Comparison of ENCODE assay signal across 8 cellular contexts in the genomic region with DNA sequence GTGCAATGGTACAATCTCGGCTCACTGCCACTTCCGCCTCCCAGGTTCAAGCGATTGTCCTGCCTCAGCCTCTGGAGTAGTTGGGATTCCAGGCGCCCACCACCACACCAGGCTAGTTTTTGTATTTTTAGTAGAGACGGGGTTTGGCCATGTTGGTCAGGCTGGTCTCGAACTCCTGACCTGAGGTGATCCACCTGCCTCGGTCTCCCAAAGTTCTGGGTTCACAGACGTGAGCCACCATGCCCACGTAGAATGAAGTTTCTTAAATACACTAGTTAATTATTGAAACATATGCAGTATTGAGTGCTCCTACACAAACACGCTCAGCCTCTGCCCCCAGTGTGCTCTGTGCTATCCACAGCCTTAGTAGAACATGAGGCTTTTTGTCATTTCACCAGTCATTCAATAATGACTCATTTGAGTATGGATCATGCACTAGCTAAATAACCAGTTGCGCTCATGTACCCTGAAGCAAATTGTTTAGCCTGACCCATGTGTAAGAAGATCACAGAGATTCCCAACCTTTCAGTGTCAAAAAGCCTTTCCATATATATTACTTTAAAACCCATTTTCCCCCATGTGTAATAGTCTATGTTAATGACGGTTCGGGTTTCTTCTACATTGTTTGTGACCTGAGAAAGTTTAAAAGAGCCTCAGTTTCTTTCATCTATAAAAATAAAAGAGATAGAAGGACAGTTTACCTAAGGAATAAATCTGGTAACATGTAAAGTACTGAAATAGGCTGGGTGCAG. TPM values are rescaled to one million over a fixed set of nuclear protein-coding genes. Genes with fewer than 3 reads are reported as not detected.
DNase-seq lines count a peak whose midpoint lies in the region; ATAC-seq and TF ChIP-seq lines count a peak whose summit lies in the region.

No MANE protein-coding gene starts in this region.

- no peaks in the 10 kb centered on the region for H3K9me2 ChIP-seq in hepatocyte (replicated peaks; ENCODE audit: insufficient read depth)

- intact Hi-C loops in activated T-helper 2 cell treated with anti-CD3 and anti-CD28 coated beads, Interferon-gamma antibody, Interleukin-2, Interleukin-4, amounts not matched to agents 10 μg/mL and 5 μg/mL and 100 μg/mL, durations not matched to agents 14 hours and 24 hours and 36 hours (cut with micrococcal nuclease), result loop anchor here (1.0 to 2.0 kb wide), 4 partner anchors 14 to 224 kb away; a partner anchor contains a TSS

- H3K27me3 Mint-ChIP-seq in activated T-helper 2 cell treated with anti-CD3 and anti-CD28 coated beads, Interferon-gamma antibody, Interleukin-2, Interleukin-4, amounts not matched to agents 10 μg/mL and 5 μg/mL and 100 μg/mL, durations not matched to agents 14 hours and 24 hours and 36 hours (ENCODE audit: low read depth), result peaks cover 4% of the 10 kb centered on the region

- 79% methylated on average over 13 of the region's 13 CpGs for WGBS in hepatocyte (ENCODE audit: low lambda C conversion rate, missing lambda C conversion rate)

- peaks cover 11% of the 10 kb centered on the region for H4K20me1 ChIP-seq in hepatocyte (ENCODE audit: insufficient read depth, poor library complexity, severe bottlenecking)

- peaks cover 5% of the 10 kb centered on the region for H3K36me3 ChIP-seq in hepatocyte (replicated peaks; ENCODE audit: insufficient read depth, low read depth)

- no peaks in the 10 kb centered on the region for H3K27me3 ChIP-seq in hepatocyte

- peaks cover 35% of the 10 kb centered on the region for H3K79me2 ChIP-seq in hepatocyte

- peaks cover 37% of the 10 kb centered on the region for H3K4me1 Mint-ChIP-seq in activated T-helper 2 cell treated with anti-CD3 and anti-CD28 coated beads, Interferon-gamma antibody, Interleukin-2, Interleukin-4, amounts not matched to agents 10 μg/mL and 5 μg/mL and 100 μg/mL, durations not matched to agents 14 hours and 24 hours and 36 hours (ENCODE audit: low read depth)

- H3K36me3 Mint-ChIP-seq in activated T-helper 2 cell treated with anti-CD3 and anti-CD28 coated beads, Interferon-gamma antibody, Interleukin-2, Interleukin-4, amounts not matched to agents 10 μg/mL and 5 μg/mL and 100 μg/mL, durations not matched to agents 14 hours and 24 hours and 36 hours (ENCODE audit: low read depth), result peaks cover 54% of the 10 kb centered on the region

- H2AFZ ChIP-seq in hepatocyte, result no peak overlapping the region

- peak; percentile 65 for TF ChIP-seq POLR2A in GM18951 (IDR thresholded peaks at IDR 0.05; ENCODE audit: extremely low read depth, insufficient read depth, insufficient read length)

- no peak for ATAC-seq in HG03520 (IDR thresholded peaks at IDR 0.05; ENCODE audit: unreplicated experiment)

- H3K27ac Mint-ChIP-seq in activated T-helper 2 cell treated with anti-CD3 and anti-CD28 coated beads, Interferon-gamma antibody, Interleukin-2, Interleukin-4, amounts not matched to agents 10 μg/mL and 5 μg/mL and 100 μg/mL, durations not matched to agents 14 hours and 24 hours and 36 hours, result peak overlapping the region; percentile 99

- TF ChIP-seq CTCF in hepatocyte (IDR thresholded peaks at IDR 0.05; ENCODE audit: poor library complexity), result no peak

- peaks cover 35% of the 10 kb centered on the region for H3K4me1 ChIP-seq in hepatocyte (ENCODE audit: insufficient read depth)

- H3K4me2 ChIP-seq in hepatocyte, result no peak overlapping the region

- DNase-seq in A172 (ENCODE audit: low spot score) (peak; percentile 93), MV-4-11 (lab: John Stamatoyannopoulos, UW) (peak; percentile 66), hepatocyte (ENCODE audit: low spot score) (peak; percentile 77), NCI-H2081 treated with DMSO at 0.1 percent for 48 hours (lab: John Stamatoyannopoulos, UW) (no peak)
- peak; percentile 47 for DNase-seq in activated T-helper 2 cell treated with anti-CD3 and anti-CD28 coated beads, Interferon-gamma antibody, Interleukin-2, Interleukin-4, amounts not matched to agents 10 μg/mL and 5 μg/mL and 100 μg/mL, durations not matched to agents 14 hours and 24 hours and 36 hours (ENCODE audit: low spot score)
- peak; percentile 74 to 79 for DNase-seq in stimulated activated CD4-positive, alpha-beta T cell treated with anti-CD3 and anti-CD28 coated beads, Interleukin-2, amount 100 ng/mL, for 24 hours

- no peaks in the 10 kb centered on the region for H3K9me3 Mint-ChIP-seq in activated T-helper 2 cell treated with anti-CD3 and anti-CD28 coated beads, Interferon-gamma antibody, Interleukin-2, Interleukin-4, amounts not matched to agents 10 μg/mL and 5 μg/mL and 100 μg/mL, durations not matched to agents 14 hours and 24 hours and 36 hours

- H3K27ac ChIP-seq in hepatocyte, result peak overlapping the region; percentile 99

- no peak overlapping the region for H3K4me3 ChIP-seq in hepatocyte

- in situ Hi-C loops in GM18951 (cut with MboI; ENCODE audit: low sequenced_read_pairs, unreplicated experiment), result no loop called here

- H3K4me3 Mint-ChIP-seq in activated T-helper 2 cell treated with anti-CD3 and anti-CD28 coated beads, Interferon-gamma antibody, Interleukin-2, Interleukin-4, amounts not matched to agents 10 μg/mL and 5 μg/mL and 100 μg/mL, durations not matched to agents 14 hours and 24 hours and 36 hours (ENCODE audit: low read depth), result peak overlapping the region; percentile 98

- H3K9me3 ChIP-seq in hepatocyte (ENCODE audit: low read depth), result no peaks in the 10 kb centered on the region

RNA-seq across cellular contexts. Expression of a gene that starts 49.7 kb away (rescaled TPM):
- 9.9 and 19.2 TPM in 2 replicates for total RNA-seq in A172 (2014; rRNA removed; shearing (Covaris generic))
- 8.2 and 9.3 TPM in 2 replicates for total RNA-seq in activated T-helper 2 cell treated with anti-CD3 and anti-CD28 coated beads, Interferon-gamma antibody, Interleukin-2, Interleukin-4, amounts not matched to agents 10 μg/mL and 5 μg/mL and 100 μg/mL, durations not matched to agents 14 hours and 24 hours and 36 hours
- total RNA-seq in hepatocyte, result 8.6 and 11.8 TPM in 2 replicates
- polyA plus RNA-seq in hepatocyte, result 8.7 and 12.0 TPM in 2 replicates

RNA-seq across cellular contexts. Expression of a gene that starts 49.8 kb away (rescaled TPM):
- total RNA-seq in A172 (2014; rRNA removed; shearing (Covaris generic)), result 29.1 and 32.7 TPM in 2 replicates
- 65.9 and 70.1 TPM in 2 replicates for total RNA-seq in activated T-helper 2 cell treated with anti-CD3 and anti-CD28 coated beads, Interferon-gamma antibody, Interleukin-2, Interleukin-4, amounts not matched to agents 10 μg/mL and 5 μg/mL and 100 μg/mL, durations not matched to agents 14 hours and 24 hours and 36 hours
- total RNA-seq in hepatocyte, result 17.2 and 22.4 TPM in 2 replicates
- polyA plus RNA-seq in hepatocyte, result 21.9 and 27.9 TPM in 2 replicates
